11 cellular contexts compared by ENCODE assay signal in the genomic region with DNA sequence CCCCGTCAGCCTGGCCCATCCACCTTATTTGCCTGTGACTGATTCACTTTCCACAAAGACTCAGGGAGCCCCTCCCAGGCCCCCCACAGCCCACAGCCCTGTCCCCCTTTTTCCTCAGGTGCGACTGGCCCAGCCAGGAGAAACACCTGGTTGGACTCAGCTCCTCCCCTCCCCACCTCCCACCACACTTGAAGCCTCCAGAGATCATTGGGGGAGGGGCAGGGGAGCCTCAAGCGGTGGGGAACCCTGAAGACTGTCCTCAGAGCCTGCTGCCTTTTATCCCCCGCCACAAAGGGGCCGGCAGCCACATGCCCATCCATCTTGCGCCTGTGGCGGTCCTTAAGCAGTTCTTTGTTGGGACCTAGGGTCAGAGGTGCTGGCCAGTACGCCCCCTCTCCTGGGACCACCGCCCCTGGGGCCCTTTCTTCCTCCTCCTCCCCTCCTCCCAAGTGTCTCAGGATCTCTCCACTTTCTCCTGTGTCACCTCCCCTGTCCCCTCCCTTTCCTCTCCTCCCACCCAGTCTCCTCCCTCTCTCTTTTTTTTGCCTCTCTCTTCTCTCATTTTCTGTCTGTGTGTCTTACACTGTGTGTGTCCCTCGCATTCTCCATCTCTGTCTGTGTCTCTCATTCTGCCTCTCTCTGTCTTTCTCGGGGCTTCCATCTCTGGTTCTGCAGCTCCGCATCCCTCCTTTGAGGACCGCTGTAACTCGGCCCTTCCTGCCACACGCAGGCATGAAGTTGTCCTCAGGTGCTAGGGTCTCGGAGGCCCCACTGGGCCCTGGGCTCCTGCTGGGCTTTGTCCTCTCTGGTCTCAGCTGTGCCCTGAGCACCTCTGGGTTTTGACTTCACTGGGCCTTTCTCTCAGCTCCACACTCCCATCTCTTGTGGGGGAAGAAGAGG.
DNase-seq lines count a peak whose midpoint lies in the region.
"Had no signal": no experiment of that assay in that cellular context is flagged by ENCODE, and none has a peak within 500 bp of the region (broad histone marks: within the 10 kb centered on the region; RNA-seq: fewer than 3 reads in every experiment).

No MANE protein-coding gene starts in this region.

- H3K4me3 ChIP-seq in BLaER1 treated with 17β-estradiol and CSF1 and Interleukin-3, amounts not matched to agents 10 nM and 100 nM, result no peak overlapping the region; a peak in 2 of 20 replicates
- peak overlapping the region; percentile 38 for H3K4me3 ChIP-seq in HUES6 (ENCODE audit: low read depth, low read length)

- H3K9ac ChIP-seq in BLaER1 treated with 17β-estradiol and CSF1 and Interleukin-3, amounts not matched to agents 10 nM and 100 nM, result peak overlapping the region in 4 of 11 experiments; percentile 18 to 46 (median 42); a peak in 5 of 22 replicates
- peak overlapping the region; percentile 80 for H3K9ac ChIP-seq in HUES6 (ENCODE audit: low read length)

- H3K36me3 ChIP-seq in BLaER1 treated with 17β-estradiol and CSF1 and Interleukin-3, amounts not matched to agents 10 nM and 100 nM, result no peaks in the 10 kb centered on the region
- H3K36me3 ChIP-seq in HUES6 (ENCODE audit: control insufficient read depth, insufficient read depth, low read length), result peaks cover 5% of the 10 kb centered on the region; the same call in 1 of the 2 replicates

- H3K9me3 ChIP-seq in BLaER1 treated with 17β-estradiol and CSF1 and Interleukin-3, amounts not matched to agents 10 nM and 100 nM (replicated peaks in 1 of 11), result no peaks in the 10 kb centered on the region
- H3K9me3 ChIP-seq in HUES6 (ENCODE audit: control insufficient read depth, insufficient read depth, low read depth, low read length), result no peaks in the 10 kb centered on the region

- H3K4me1 ChIP-seq in BLaER1 treated with 17β-estradiol and CSF1 and Interleukin-3, amounts not matched to agents 10 nM and 100 nM, result peaks cover 33 to 75% (median 69%) of the 10 kb centered on the region in 10 experiments
- peaks cover 57% of the 10 kb centered on the region for H3K4me1 ChIP-seq in HUES6 (ENCODE audit: control insufficient read depth, insufficient read depth, low read length)

- H4K20me1 ChIP-seq in BLaER1 treated with 17β-estradiol and CSF1 and Interleukin-3, amounts not matched to agents 10 nM and 100 nM, result peaks cover 0 to 26% (median 0%) of the 10 kb centered on the region in 11 experiments; a peak in 7 of 22 replicates

- H3K4me2 ChIP-seq in BLaER1 treated with 17β-estradiol and CSF1 and Interleukin-3, amounts not matched to agents 10 nM and 100 nM, result peak overlapping the region; percentile 60 to 90 (median 78); a peak in 21 of 22 replicates

- peak overlapping the region in 2 of 11 experiments; percentile 6 to 27; a peak in 2 of 22 replicates for H3K27ac ChIP-seq in BLaER1 treated with 17β-estradiol and CSF1 and Interleukin-3, amounts not matched to agents 10 nM and 100 nM
- H3K27ac ChIP-seq in HUES6 (ENCODE audit: low read depth, low read length), result peak overlapping the region; percentile 86; the same call in 1 of the 2 replicates

- peaks cover 38 to 46% (median 43%) of the 10 kb centered on the region in 11 experiments for H3K27me3 ChIP-seq in BLaER1 treated with 17β-estradiol and CSF1 and Interleukin-3, amounts not matched to agents 10 nM and 100 nM
- H3K27me3 ChIP-seq in HUES6 (ENCODE audit: control insufficient read depth, insufficient read depth, low read length), result no peaks in the 10 kb centered on the region

- DNase-seq in SW480 (ENCODE audit: low spot score), result peak; percentile 65
- DNase-seq in islet precursor cell, result peak; percentile 94
- no peak for DNase-seq in stimulated activated CD4-positive, alpha-beta T cell treated with anti-CD3 and anti-CD28 coated beads, Interleukin-4, amount 100 ng/mL, for 4 hours
- DNase-seq in AML-193 (lab: John Stamatoyannopoulos, UW), result no peak
- DNase-seq in LoVo (ENCODE audit: low spot score), result no peak
- DNase-seq in hippocampal formation (lab: John Stamatoyannopoulos, UW), result no peak
- DNase-seq: activated CD4-positive, alpha-beta T cell treated with anti-CD3 and anti-CD28 coated beads, Interleukin-2, amount 50 U/mL, for 48 hours; effector CD8-positive, alpha-beta T cell; natural killer cell had no signal

Comparison
In these comparisons a context has a peak if more than half of its experiments do, and no peak if none do; other contexts are left out.
1. DNase-seq: peak in SW480 (single experiment) and islet precursor cell (single experiment); none in stimulated activated CD4-positive, alpha-beta T cell treated with anti-CD3 and anti-CD28 coated beads, Interleukin-4, amount 100 ng/mL, for 4 hours (0 of 2), AML-193 (0 of 2), LoVo (single experiment) and hippocampal formation (0 of 2).